ENCODE assay signal across 1 cellular context in the genomic region with DNA sequence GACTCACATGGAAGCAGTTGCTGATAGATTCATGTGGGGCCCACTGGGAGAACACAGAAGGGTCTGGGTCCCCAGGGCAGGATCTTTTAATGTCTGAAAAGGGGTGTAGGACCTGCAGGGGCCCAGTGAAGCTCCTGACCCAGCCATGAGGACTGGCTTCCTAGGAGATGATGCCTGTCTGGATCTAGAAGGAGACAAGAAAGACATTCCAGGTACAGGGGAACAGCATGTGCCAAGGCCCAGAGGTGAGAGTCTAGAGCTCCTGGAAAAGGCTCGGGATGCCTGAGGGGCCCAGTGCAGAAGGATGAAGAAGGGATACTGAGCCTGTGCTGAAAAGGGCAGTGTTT.
TF ChIP-seq lines count a peak whose summit lies in the region.

No MANE protein-coding gene starts in this region.

TF ChIP-seq in HepG2, 621 proteins besides CTCF, POLR2A, EP300 and RAD21 (continued from another document):
- TF ChIP-seq, protein P1, sequence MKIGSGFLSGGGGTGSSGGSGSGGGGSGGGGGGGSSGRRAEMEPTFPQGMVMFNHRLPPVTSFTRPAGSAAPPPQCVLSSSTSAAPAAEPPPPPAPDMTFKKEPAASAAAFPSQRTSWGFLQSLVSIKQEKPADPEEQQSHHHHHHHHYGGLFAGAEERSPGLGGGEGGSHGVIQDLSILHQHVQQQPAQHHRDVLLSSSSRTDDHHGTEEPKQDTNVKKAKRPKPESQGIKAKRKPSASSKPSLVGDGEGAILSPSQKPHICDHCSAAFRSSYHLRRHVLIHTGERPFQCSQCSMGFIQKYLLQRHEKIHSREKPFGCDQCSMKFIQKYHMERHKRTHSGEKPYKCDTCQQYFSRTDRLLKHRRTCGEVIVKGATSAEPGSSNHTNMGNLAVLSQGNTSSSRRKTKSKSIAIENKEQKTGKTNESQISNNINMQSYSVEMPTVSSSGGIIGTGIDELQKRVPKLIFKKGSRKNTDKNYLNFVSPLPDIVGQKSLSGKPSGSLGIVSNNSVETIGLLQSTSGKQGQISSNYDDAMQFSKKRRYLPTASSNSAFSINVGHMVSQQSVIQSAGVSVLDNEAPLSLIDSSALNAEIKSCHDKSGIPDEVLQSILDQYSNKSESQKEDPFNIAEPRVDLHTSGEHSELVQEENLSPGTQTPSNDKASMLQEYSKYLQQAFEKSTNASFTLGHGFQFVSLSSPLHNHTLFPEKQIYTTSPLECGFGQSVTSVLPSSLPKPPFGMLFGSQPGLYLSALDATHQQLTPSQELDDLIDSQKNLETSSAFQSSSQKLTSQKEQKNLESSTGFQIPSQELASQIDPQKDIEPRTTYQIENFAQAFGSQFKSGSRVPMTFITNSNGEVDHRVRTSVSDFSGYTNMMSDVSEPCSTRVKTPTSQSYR (CRISPR knock-in tag; IDR thresholded peaks at IDR 0.05; ENCODE audit: borderline replicate concordance), result no peak
- no peak for TF ChIP-seq MAZ (IDR thresholded peaks at IDR 0.05; ENCODE audit: borderline replicate concordance, low read depth, low read length)
- no peak for TF ChIP-seq MAZ (CRISPR knock-in tag; IDR thresholded peaks at IDR 0.05; ENCODE audit: low read depth)
- TF ChIP-seq, protein P2, sequence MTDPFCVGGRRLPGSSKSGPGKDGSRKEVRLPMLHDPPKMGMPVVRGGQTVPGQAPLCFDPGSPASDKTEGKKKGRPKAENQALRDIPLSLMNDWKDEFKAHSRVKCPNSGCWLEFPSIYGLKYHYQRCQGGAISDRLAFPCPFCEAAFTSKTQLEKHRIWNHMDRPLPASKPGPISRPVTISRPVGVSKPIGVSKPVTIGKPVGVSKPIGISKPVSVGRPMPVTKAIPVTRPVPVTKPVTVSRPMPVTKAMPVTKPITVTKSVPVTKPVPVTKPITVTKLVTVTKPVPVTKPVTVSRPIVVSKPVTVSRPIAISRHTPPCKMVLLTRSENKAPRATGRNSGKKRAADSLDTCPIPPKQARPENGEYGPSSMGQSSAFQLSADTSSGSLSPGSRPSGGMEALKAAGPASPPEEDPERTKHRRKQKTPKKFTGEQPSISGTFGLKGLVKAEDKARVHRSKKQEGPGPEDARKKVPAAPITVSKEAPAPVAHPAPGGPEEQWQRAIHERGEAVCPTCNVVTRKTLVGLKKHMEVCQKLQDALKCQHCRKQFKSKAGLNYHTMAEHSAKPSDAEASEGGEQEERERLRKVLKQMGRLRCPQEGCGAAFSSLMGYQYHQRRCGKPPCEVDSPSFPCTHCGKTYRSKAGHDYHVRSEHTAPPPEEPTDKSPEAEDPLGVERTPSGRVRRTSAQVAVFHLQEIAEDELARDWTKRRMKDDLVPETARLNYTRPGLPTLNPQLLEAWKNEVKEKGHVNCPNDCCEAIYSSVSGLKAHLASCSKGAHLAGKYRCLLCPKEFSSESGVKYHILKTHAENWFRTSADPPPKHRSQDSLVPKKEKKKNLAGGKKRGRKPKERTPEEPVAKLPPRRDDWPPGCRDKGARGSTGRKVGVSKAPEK (CRISPR knock-in tag; IDR thresholded peaks at IDR 0.05; ENCODE audit: borderline replicate concordance), result no peak
- no peak for TF ChIP-seq TCF7L2 (IDR thresholded peaks at IDR 0.05; ENCODE audit: low read depth, low read length)
- TF ChIP-seq, protein P3, sequence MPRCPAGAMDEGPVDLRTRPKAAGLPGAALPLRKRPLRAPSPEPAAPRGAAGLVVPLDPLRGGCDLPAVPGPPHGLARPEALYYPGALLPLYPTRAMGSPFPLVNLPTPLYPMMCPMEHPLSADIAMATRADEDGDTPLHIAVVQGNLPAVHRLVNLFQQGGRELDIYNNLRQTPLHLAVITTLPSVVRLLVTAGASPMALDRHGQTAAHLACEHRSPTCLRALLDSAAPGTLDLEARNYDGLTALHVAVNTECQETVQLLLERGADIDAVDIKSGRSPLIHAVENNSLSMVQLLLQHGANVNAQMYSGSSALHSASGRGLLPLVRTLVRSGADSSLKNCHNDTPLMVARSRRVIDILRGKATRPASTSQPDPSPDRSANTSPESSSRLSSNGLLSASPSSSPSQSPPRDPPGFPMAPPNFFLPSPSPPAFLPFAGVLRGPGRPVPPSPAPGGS (CRISPR knock-in tag; IDR thresholded peaks at IDR 0.05), result no peak
- TF ChIP-seq, protein P4, sequence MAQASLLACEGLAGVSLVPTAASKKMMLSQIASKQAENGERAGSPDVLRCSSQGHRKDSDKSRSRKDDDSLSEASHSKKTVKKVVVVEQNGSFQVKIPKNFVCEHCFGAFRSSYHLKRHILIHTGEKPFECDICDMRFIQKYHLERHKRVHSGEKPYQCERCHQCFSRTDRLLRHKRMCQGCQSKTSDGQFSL (CRISPR knock-in tag; IDR thresholded peaks at IDR 0.05), result no peak
- no peak for TF ChIP-seq NFKBIZ (CRISPR knock-in tag; IDR thresholded peaks at IDR 0.05)
- no peak for TF ChIP-seq GZF1 (CRISPR knock-in tag; IDR thresholded peaks at IDR 0.05)
- peak; percentile 16; the same call in 1 of the 2 replicates for TF ChIP-seq ZNF343 (CRISPR knock-in tag; IDR thresholded peaks at IDR 0.05)
- TF ChIP-seq WIZ (CRISPR knock-in tag; IDR thresholded peaks at IDR 0.05), result no peak
- TF ChIP-seq ZNF83 (CRISPR knock-in tag; IDR thresholded peaks at IDR 0.05; ENCODE audit: borderline replicate concordance), result no peak
- no peak for TF ChIP-seq ZNF768 (CRISPR knock-in tag; IDR thresholded peaks at IDR 0.05)
- TF ChIP-seq, protein P5, sequence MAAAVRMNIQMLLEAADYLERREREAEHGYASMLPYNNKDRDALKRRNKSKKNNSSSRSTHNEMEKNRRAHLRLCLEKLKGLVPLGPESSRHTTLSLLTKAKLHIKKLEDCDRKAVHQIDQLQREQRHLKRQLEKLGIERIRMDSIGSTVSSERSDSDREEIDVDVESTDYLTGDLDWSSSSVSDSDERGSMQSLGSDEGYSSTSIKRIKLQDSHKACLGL (CRISPR knock-in tag; IDR thresholded peaks at IDR 0.05), result no peak
- no peak for TF ChIP-seq ZNF878 (CRISPR knock-in tag; IDR thresholded peaks at IDR 0.05)
- TF ChIP-seq, protein P6, sequence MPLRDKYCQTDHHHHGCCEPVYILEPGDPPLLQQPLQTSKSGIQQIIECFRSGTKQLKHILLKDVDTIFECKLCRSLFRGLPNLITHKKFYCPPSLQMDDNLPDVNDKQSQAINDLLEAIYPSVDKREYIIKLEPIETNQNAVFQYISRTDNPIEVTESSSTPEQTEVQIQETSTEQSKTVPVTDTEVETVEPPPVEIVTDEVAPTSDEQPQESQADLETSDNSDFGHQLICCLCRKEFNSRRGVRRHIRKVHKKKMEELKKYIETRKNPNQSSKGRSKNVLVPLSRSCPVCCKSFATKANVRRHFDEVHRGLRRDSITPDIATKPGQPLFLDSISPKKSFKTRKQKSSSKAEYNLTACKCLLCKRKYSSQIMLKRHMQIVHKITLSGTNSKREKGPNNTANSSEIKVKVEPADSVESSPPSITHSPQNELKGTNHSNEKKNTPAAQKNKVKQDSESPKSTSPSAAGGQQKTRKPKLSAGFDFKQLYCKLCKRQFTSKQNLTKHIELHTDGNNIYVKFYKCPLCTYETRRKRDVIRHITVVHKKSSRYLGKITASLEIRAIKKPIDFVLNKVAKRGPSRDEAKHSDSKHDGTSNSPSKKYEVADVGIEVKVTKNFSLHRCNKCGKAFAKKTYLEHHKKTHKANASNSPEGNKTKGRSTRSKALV (CRISPR knock-in tag; IDR thresholded peaks at IDR 0.05), result no peak
